ENCODE assay signal across 11 cellular contexts in genomic region chr18:63192885-63193349, GRCh38.
DNase-seq lines count a peak whose midpoint lies in the region; ATAC-seq and TF ChIP-seq lines count a peak whose summit lies in the region.
"Had no signal": no experiment of that assay in that cellular context is flagged by ENCODE, and none has a peak within 500 bp of the region (broad histone marks: within the 10 kb centered on the region; RNA-seq: fewer than 3 reads in every experiment).

No MANE protein-coding gene starts in this region.

- POLR2A ChIA-PET in activated CD4-positive, alpha-beta T cell treated with anti-CD3 and anti-CD28 coated beads, Interleukin-2, amount 10 ng/mL, durations not matched to agents 7 days and 5 days (lab: Charles Lee) = no interaction called here

- no peak overlapping the region for H3K4me3 Mint-ChIP-seq in activated CD4-positive, alpha-beta T cell treated with anti-CD3 and anti-CD28 coated beads, Interleukin-2, amount 10 ng/mL, durations not matched to agents 7 days and 5 days

- no peaks in the 10 kb centered on the region for H3K9me3 ChIP-seq in skeletal muscle tissue (ENCODE audit: control insufficient read depth in 3 of 3, low read length in 3 of 3)
- H3K9me3 ChIP-seq: BE2C had no signal

- CTCF ChIA-PET in activated CD4-positive, alpha-beta T cell treated with anti-CD3 and anti-CD28 coated beads, Interleukin-2, amount 10 ng/mL, durations not matched to agents 7 days and 5 days (lab: Charles Lee) = no interaction called here

- DNase-seq in activated CD4-positive, alpha-beta T cell treated with anti-CD3 and anti-CD28 coated beads, Interleukin-2, amount 10 ng/mL, durations not matched to agents 7 days and 5 days = no peak
- DNase-seq in activated CD4-positive, alpha-beta T cell treated with anti-CD3 and anti-CD28 coated beads, Interleukin-2, amount 50 U/mL, for 4 hours = no peak
- DNase-seq in RPMI8226 = peak; percentile 75
- no peak for DNase-seq in A172 (ENCODE audit: low spot score)
- DNase-seq in NK-92 treated with Interleukin-12 subunit alpha and Interleukin-12 subunit beta, amount 100 ng/mL, for 24 hours (lab: John Stamatoyannopoulos, UW) = no peak
- DNase-seq: BE2C, HCEC 1CT, PC-3 had no signal

- peak overlapping the region; percentile 1 to 43 (median 24) for H3K9ac ChIP-seq in skeletal muscle tissue (ENCODE audit: low read depth in 1 of 3, low read length in 3 of 3)

- no peaks in the 10 kb centered on the region for H3K27me3 Mint-ChIP-seq in activated CD4-positive, alpha-beta T cell treated with anti-CD3 and anti-CD28 coated beads, Interleukin-2, amount 10 ng/mL, durations not matched to agents 7 days and 5 days

- H3K4me1 Mint-ChIP-seq in activated CD4-positive, alpha-beta T cell treated with anti-CD3 and anti-CD28 coated beads, Interleukin-2, amount 10 ng/mL, durations not matched to agents 7 days and 5 days = peaks cover 49% of the 10 kb centered on the region

- H3K27ac Mint-ChIP-seq in activated CD4-positive, alpha-beta T cell treated with anti-CD3 and anti-CD28 coated beads, Interleukin-2, amount 10 ng/mL, durations not matched to agents 7 days and 5 days = peak overlapping the region; percentile 2

- H3K9me3 Mint-ChIP-seq in activated CD4-positive, alpha-beta T cell treated with anti-CD3 and anti-CD28 coated beads, Interleukin-2, amount 10 ng/mL, durations not matched to agents 7 days and 5 days = no peaks in the 10 kb centered on the region

- peak overlapping the region in 1 of 3 donors; percentile 26 for H3K4me3 ChIP-seq in skeletal muscle tissue (ENCODE audit: low read length in 3 of 3)

- peak overlapping the region; percentile 94 for H3K27ac ChIP-seq in skeletal muscle tissue (ENCODE audit: low read depth, low read length)

- peaks cover 40% of the 10 kb centered on the region for H3K36me3 Mint-ChIP-seq in activated CD4-positive, alpha-beta T cell treated with anti-CD3 and anti-CD28 coated beads, Interleukin-2, amount 10 ng/mL, durations not matched to agents 7 days and 5 days (ENCODE audit: low read depth)

- ATAC-seq in HG02938 (IDR thresholded peaks at IDR 0.05; ENCODE audit: unreplicated experiment) (peak; percentile 60), GM18505 (IDR thresholded peaks at IDR 0.05; ENCODE audit: unreplicated experiment) (no peak)
- ATAC-seq: PC-3 had no signal

- H3K4me1 ChIP-seq in skeletal muscle tissue (ENCODE audit: control insufficient read depth in 3 of 3, insufficient read depth in 3 of 3, low read length in 3 of 3) = peaks cover 12 to 41% (median 24%) of the 10 kb centered on the region in 3 donors
- H3K4me1 ChIP-seq: BE2C had no signal

- no peaks in the 10 kb centered on the region for H3K36me3 ChIP-seq in skeletal muscle tissue (ENCODE audit: control insufficient read depth in 3 of 3, insufficient read depth in 3 of 3, low read length in 3 of 3)
- H3K36me3 ChIP-seq: BE2C had no signal

- H3K27me3 ChIP-seq in skeletal muscle tissue (ENCODE audit: control insufficient read depth in 3 of 3, insufficient read depth in 3 of 3, low read length in 3 of 3) = no peaks in the 10 kb centered on the region
- H3K27me3 ChIP-seq: BE2C had no signal

- no peak for TF ChIP-seq POLR2A in GM18505 (IDR thresholded peaks at IDR 0.05; ENCODE audit: borderline replicate concordance, extremely low read depth, insufficient read depth, insufficient read length)
